Comparison of ENCODE assay signal across 23 cellular contexts in genomic region chr5:3891118-3891517, GRCh38.
"Had no signal": no experiment of that assay in that cellular context is flagged by ENCODE, and none has a peak within 500 bp of the region (broad histone marks: within the 10 kb centered on the region; RNA-seq: fewer than 3 reads in every experiment).

No MANE protein-coding gene starts in this region.

- ATAC-seq: activated CD8-positive, alpha-beta T cell treated with anti-CD3 and anti-CD28 coated beads, Interleukin-2, amount 10 ng/mL, durations not matched to agents 7 days and 5 days; activated T-helper 17 cell treated with anti-CD3 and anti-CD28 coated beads, Interleukin-2, amount 50 U/mL, for 72 hours; effector memory CD8-positive, alpha-beta T cell; left lobe of liver had no signal

- H3K4me2 ChIP-seq: neural progenitor cell had no signal

- H3K4me3 Mint-ChIP-seq: activated CD8-positive, alpha-beta T cell treated with anti-CD3 and anti-CD28 coated beads, Interleukin-2, amount 10 ng/mL, durations not matched to agents 7 days and 5 days; activated naive CD8-positive, alpha-beta T cell; activated T-cell treated with anti-CD3 and anti-CD28 coated beads, Interleukin-2, amount 50 U/mL, for 24 hours; activated T-helper 17 cell treated with anti-CD3 and anti-CD28 coated beads, Interleukin-2, amount 50 U/mL, for 72 hours; central memory CD8-positive, alpha-beta T cell; naive B cell; neural progenitor cell had no signal

- H3K9ac ChIP-seq: neural progenitor cell had no signal

- H3K36me3 ChIP-seq: esophagus muscularis mucosa, lower lobe of right lung, neural progenitor cell, thoracic aorta, upper lobe of left lung had no signal

- H3K4me1 ChIP-seq: esophagus muscularis mucosa, lower lobe of right lung had no signal

- DNase-seq: activated CD4-positive, alpha-beta T cell treated with anti-CD3 and anti-CD28 coated beads for 1 hour; activated CD4-positive, alpha-beta T cell treated with anti-CD3 and anti-CD28 coated beads, Interleukin-2, amount 50 U/mL, for 1 hour; activated CD8-positive, alpha-beta T cell treated with anti-CD3 and anti-CD28 coated beads, Interleukin-2, amount 10 ng/mL, durations not matched to agents 7 days and 5 days; activated T-cell treated with anti-CD3 and anti-CD28 coated beads, Interleukin-2, amount 50 U/mL, for 24 hours; dorsolateral prefrontal cortex; effector memory CD8-positive, alpha-beta T cell; glutamatergic neuron; hippocampal formation; lower lobe of right lung; naive B cell; stimulated activated CD4-positive, alpha-beta T cell treated with anti-CD3 and anti-CD28 coated beads, Interleukin-4, amount 100 ng/mL, for 24 hours; stimulated activated naive CD4-positive, alpha-beta T cell treated with Interleukin-2 at 50 U/mL for 16 hours; T-helper 2 cell; upper lobe of left lung had no signal

- H3K36me3 Mint-ChIP-seq: activated naive CD8-positive, alpha-beta T cell; naive B cell; neural progenitor cell had no signal

- H3K27me3 Mint-ChIP-seq: activated T-helper 17 cell treated with anti-CD3 and anti-CD28 coated beads, Interleukin-2, amount 50 U/mL, for 72 hours; central memory CD8-positive, alpha-beta T cell; effector memory CD8-positive, alpha-beta T cell had no signal

- H3K27ac Mint-ChIP-seq: activated CD8-positive, alpha-beta T cell treated with anti-CD3 and anti-CD28 coated beads, Interleukin-2, amount 10 ng/mL, durations not matched to agents 7 days and 5 days; activated naive CD8-positive, alpha-beta T cell; activated T-cell treated with anti-CD3 and anti-CD28 coated beads, Interleukin-2, amount 50 U/mL, for 24 hours; activated T-helper 17 cell treated with anti-CD3 and anti-CD28 coated beads, Interleukin-2, amount 50 U/mL, for 72 hours; effector memory CD8-positive, alpha-beta T cell; naive B cell; neural progenitor cell; progenitor cell of endocrine pancreas had no signal

- H3K27me3 ChIP-seq: esophagus muscularis mucosa, neural progenitor cell, upper lobe of left lung had no signal

- H3K9me3 ChIP-seq: esophagus muscularis mucosa, lower lobe of right lung, thoracic aorta, upper lobe of left lung had no signal

- H3K4me1 Mint-ChIP-seq: activated T-helper 17 cell treated with anti-CD3 and anti-CD28 coated beads, Interleukin-2, amount 50 U/mL, for 72 hours; central memory CD8-positive, alpha-beta T cell had no signal

- H3K27ac ChIP-seq: dorsolateral prefrontal cortex, esophagus muscularis mucosa, lower lobe of right lung, neural progenitor cell, thoracic aorta, upper lobe of left lung, VCaP had no signal

- H3K4me3 ChIP-seq: dorsolateral prefrontal cortex, esophagus muscularis mucosa, lower lobe of right lung, neural progenitor cell, thoracic aorta, upper lobe of left lung had no signal
